8 cellular contexts compared by ENCODE assay signal in genomic region chr3:13332158-13332557, GRCh38.
DNase-seq lines count a peak whose midpoint lies in the region; ATAC-seq and TF ChIP-seq lines count a peak whose summit lies in the region.

No MANE protein-coding gene starts in this region.

- H3K4me1 ChIP-seq in thyroid gland: no peaks in the 10 kb centered on the region

- peaks cover 31% of the 10 kb centered on the region for H3F3A ChIP-seq in SU-DHL-6 (ENCODE audit: insufficient read depth)

- H3K27me3 ChIP-seq in SU-DHL-6 (ENCODE audit: low read length) (no peaks in the 10 kb centered on the region), thyroid gland (no peaks in the 10 kb centered on the region)

- intact Hi-C loops in thyroid gland (cut with DNase I): no loop called here

- TF ChIP-seq CTCF in SU-DHL-6 (IDR thresholded peaks at IDR 0.05; ENCODE audit: insufficient read depth, low read length, poor library complexity, severe bottlenecking): no peak
- TF ChIP-seq CTCF in thyroid gland (IDR thresholded peaks at IDR 0.05): no peak

- H2AFZ ChIP-seq in SU-DHL-6 (ENCODE audit: low read depth, low read length, severe bottlenecking): no peak overlapping the region

- no peak for TF ChIP-seq POLR2A in thyroid gland (IDR thresholded peaks at IDR 0.05)

- H3K27ac ChIP-seq in SU-DHL-6 (ENCODE audit: low read depth, low read length): peak overlapping the region; percentile 95
- no peak overlapping the region for H3K27ac ChIP-seq in thyroid gland

- H3K4me3 ChIP-seq in SU-DHL-6 (ENCODE audit: insufficient read depth, low read length, poor library complexity, severe bottlenecking) (peak overlapping the region; percentile 3), thyroid gland (replicated peaks in 1 of 3) (no peak overlapping the region)

- peak overlapping the region; percentile 59 for H3K4me2 ChIP-seq in SU-DHL-6 (ENCODE audit: low read depth, low read length, poor library complexity, severe bottlenecking)

- H4K20me1 ChIP-seq in SU-DHL-6 (ENCODE audit: low read depth, low read length): no peaks in the 10 kb centered on the region

- WGBS in thyroid gland, 2 donors: 76% methylated on average over 8 of the region's 8 CpGs

- H3K9me3 ChIP-seq in SU-DHL-6 (ENCODE audit: insufficient read depth, low read length) (no peaks in the 10 kb centered on the region), thyroid gland (no peaks in the 10 kb centered on the region)

- peaks cover 6% of the 10 kb centered on the region; the same call in 1 of the 2 replicates for H3K79me2 ChIP-seq in SU-DHL-6 (ENCODE audit: insufficient read depth, low read length)

- H3K36me3 ChIP-seq in SU-DHL-6 (ENCODE audit: low read length) (peaks cover 25% of the 10 kb centered on the region), thyroid gland (peaks cover 0 to 3% of the 10 kb centered on the region in 2 donors)

- H3K9me2 ChIP-seq in SU-DHL-6 (replicated peaks; ENCODE audit: insufficient read depth, low read length): no peaks in the 10 kb centered on the region

- peak overlapping the region; percentile 36; the same call in 1 of the 2 replicates for H3K9ac ChIP-seq in SU-DHL-6 (ENCODE audit: low read length)

- ATAC-seq in GM19351 (IDR thresholded peaks at IDR 0.05; ENCODE audit: unreplicated experiment) (peak; percentile 96), HG03175 (IDR thresholded peaks at IDR 0.05; ENCODE audit: unreplicated experiment) (peak; percentile 98)

- peak; percentile 78 for DNase-seq in COLO668 (lab: John Stamatoyannopoulos, UW; ENCODE audit: unreplicated experiment)
- DNase-seq in kidney glomerular epithelial cell (lab: John Stamatoyannopoulos, UW): no peak
- DNase-seq in NCI-H1694 (lab: John Stamatoyannopoulos, UW): no peak
- DNase-seq in thyroid gland: no peak
- DNase-seq in activated CD4-positive, alpha-beta T cell treated with anti-CD3 and anti-CD28 coated beads, Interleukin-2, amount 50 U/mL, for 48 hours: no peak
